ENCODE assay signal across 8 cellular contexts in the genomic region with DNA sequence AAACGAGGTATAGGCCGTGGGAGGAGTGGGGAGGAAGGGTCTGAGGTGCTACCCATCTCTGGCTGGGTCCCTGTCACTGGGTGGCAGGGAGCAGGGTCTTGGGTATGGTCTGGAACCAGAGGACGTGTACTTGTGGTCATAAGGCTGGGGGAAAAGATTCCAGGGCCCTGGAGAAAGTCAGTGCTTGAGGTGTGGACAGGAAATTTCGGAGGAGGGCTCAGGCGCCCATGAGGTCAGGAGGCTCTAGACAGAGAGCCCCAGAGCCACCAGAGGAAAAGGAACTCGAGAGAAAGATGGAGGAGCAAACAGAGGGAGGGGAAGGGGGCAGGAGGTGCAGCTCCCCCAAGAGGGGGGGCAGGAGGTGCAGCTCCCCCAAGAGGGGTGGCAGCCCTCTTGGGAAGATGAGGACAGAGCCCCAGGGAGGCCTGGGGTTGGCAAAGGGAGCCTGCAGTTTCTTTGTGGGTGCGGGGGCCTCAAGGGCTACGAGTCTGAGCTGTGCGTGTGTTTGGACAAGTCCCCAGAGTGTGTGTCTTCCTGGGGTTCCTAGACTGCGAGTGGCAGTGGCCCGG. TPM values are rescaled to one million over a fixed set of nuclear protein-coding genes. Genes with fewer than 3 reads are reported as not detected.
A peak's percentile ranks its signal among the peaks of the same experiment; 100 is the strongest.
DNase-seq lines count a peak whose midpoint lies in the region; TF ChIP-seq lines count a peak whose summit lies in the region.

No MANE protein-coding gene starts in this region.

- WGBS in ectodermal cell, 2 experiments = 46 to 47% methylated on average over 11 of the region's 11 CpGs

- H3K27me3 ChIP-seq in ectodermal cell (ENCODE audit: control insufficient read depth, insufficient read depth, low read length, poor library complexity, severe bottlenecking) (peaks cover 23% of the 10 kb centered on the region), neutrophil (no peaks in the 10 kb centered on the region)

- no peak for DNase-seq in Jurkat, Clone E6-1 (ENCODE audit: low read depth, low spot score)
- DNase-seq in amniotic stem cell (lab: John Stamatoyannopoulos, UW) (no peak), COLO668 (lab: John Stamatoyannopoulos, UW; ENCODE audit: unreplicated experiment) (no peak), NCI-H187 (lab: John Stamatoyannopoulos, UW) (no peak)
- DNase-seq in central memory CD4-positive, alpha-beta T cell = no peak

- H3K4me1 ChIP-seq in ectodermal cell (ENCODE audit: control insufficient read depth, insufficient read depth, low read length) = peaks cover 14% of the 10 kb centered on the region
- peaks cover 21 to 23% of the 10 kb centered on the region in 2 experiments for H3K4me1 ChIP-seq in neutrophil (ENCODE audit: control insufficient read depth in 1 of 2, insufficient read depth in 1 of 2, low read depth in 1 of 2, low read length in 1 of 2)

- TF ChIP-seq CTCF in GM12872 (IDR thresholded peaks at IDR 0.05; ENCODE audit: insufficient read depth, low read depth, low read length) (peak; percentile 79; the same call in 1 of the 3 replicates), neutrophil (IDR thresholded peaks at IDR 0.05) (no peak)

- H3K9me3 ChIP-seq in ectodermal cell (ENCODE audit: control insufficient read depth, low read length) (no peaks in the 10 kb centered on the region), neutrophil (no peaks in the 10 kb centered on the region)

- H3K36me3 ChIP-seq in ectodermal cell (ENCODE audit: control insufficient read depth, insufficient read depth, low read length) = no peaks in the 10 kb centered on the region
- H3K36me3 ChIP-seq in neutrophil = peaks cover 13% of the 10 kb centered on the region

- H3K27ac ChIP-seq in ectodermal cell (ENCODE audit: insufficient read depth, low read depth, low read length, poor library complexity, severe bottlenecking) (no peak overlapping the region), neutrophil (peak overlapping the region; percentile 79)

- peak overlapping the region; percentile 93 for H3K4me3 ChIP-seq in Jurkat, Clone E6-1 (ENCODE audit: low read length)
- peak overlapping the region; percentile 83 for H3K4me3 ChIP-seq in ectodermal cell (ENCODE audit: insufficient read depth, low read depth, low read length)
- H3K4me3 ChIP-seq in neutrophil (ENCODE audit: low read depth in 1 of 2, low read length in 1 of 2) = peak overlapping the region; percentile 83 to 85

RNA-seq across cellular contexts. Expression of gene SLC7A6, which starts 0.7 kb away (rescaled TPM):
- polyA plus RNA-seq in Jurkat, Clone E6-1 (2012; ENCODE audit: insufficient read depth, insufficient read length) = 31.2 TPM
- 18.8 TPM for polyA plus RNA-seq in ectodermal cell (2013, experiment 1 of 4)
- 20.9 TPM for polyA plus RNA-seq in ectodermal cell (2013, experiment 2 of 4)
- 13.6 TPM for polyA plus RNA-seq in ectodermal cell (2013, experiment 3 of 4)
- polyA plus RNA-seq in ectodermal cell (2013, experiment 4 of 4) = 20.2 TPM

RNA-seq across cellular contexts. Expression of gene PLA2G15, which starts 18.5 kb away (rescaled TPM):
- polyA plus RNA-seq in Jurkat, Clone E6-1 (2012; ENCODE audit: insufficient read depth, insufficient read length) = 6.6 TPM
- polyA plus RNA-seq in ectodermal cell (2013, experiment 1 of 4) = 16.0 TPM
- 12.6 TPM for polyA plus RNA-seq in ectodermal cell (2013, experiment 2 of 4)
- 11.4 TPM for polyA plus RNA-seq in ectodermal cell (2013, experiment 3 of 4)
- polyA plus RNA-seq in ectodermal cell (2013, experiment 4 of 4) = 11.1 TPM

RNA-seq across cellular contexts. Expression of gene ESRP2, which starts 27.7 kb away (rescaled TPM):
- polyA plus RNA-seq in Jurkat, Clone E6-1 (2012; ENCODE audit: insufficient read depth, insufficient read length) = not detected
- polyA plus RNA-seq in ectodermal cell (2013, experiment 1 of 4) = 1.1 TPM
- polyA plus RNA-seq in ectodermal cell (2013, experiment 2 of 4) = 1.2 TPM
- polyA plus RNA-seq in ectodermal cell (2013, experiment 3 of 4) = 0.91 TPM
- 0.81 TPM for polyA plus RNA-seq in ectodermal cell (2013, experiment 4 of 4)

RNA-seq across cellular contexts. Expression of gene SLC7A6OS, which starts 47.1 kb away (rescaled TPM):
- polyA plus RNA-seq in Jurkat, Clone E6-1 (2012; ENCODE audit: insufficient read depth, insufficient read length) = 16.5 TPM
- 19.9 TPM for polyA plus RNA-seq in ectodermal cell (2013, experiment 1 of 4)
- 18.9 TPM for polyA plus RNA-seq in ectodermal cell (2013, experiment 2 of 4)
- polyA plus RNA-seq in ectodermal cell (2013, experiment 3 of 4) = 18.2 TPM
- polyA plus RNA-seq in ectodermal cell (2013, experiment 4 of 4) = 18.7 TPM

RNA-seq across cellular contexts. Expression of gene PRMT7, which starts 47.2 kb away (rescaled TPM):
- 76.6 TPM for polyA plus RNA-seq in Jurkat, Clone E6-1 (2012; ENCODE audit: insufficient read depth, insufficient read length)
- 67.4 TPM for polyA plus RNA-seq in ectodermal cell (2013, experiment 1 of 4)
- 70.8 TPM for polyA plus RNA-seq in ectodermal cell (2013, experiment 2 of 4)
- 46.8 TPM for polyA plus RNA-seq in ectodermal cell (2013, experiment 3 of 4)
- 49.8 TPM for polyA plus RNA-seq in ectodermal cell (2013, experiment 4 of 4)
